In genomic region chr18:3511980-3512379, GRCh38 we compare ENCODE assay signal across 9 cellular contexts.
DNase-seq lines count a peak whose midpoint lies in the region; ATAC-seq and TF ChIP-seq lines count a peak whose summit lies in the region.
"Had no signal": no experiment of that assay in that cellular context is flagged by ENCODE, and none has a peak within 500 bp of the region (broad histone marks: within the 10 kb centered on the region; RNA-seq: fewer than 3 reads in every experiment).

No MANE protein-coding gene starts in this region.

- H3K36me3 ChIP-seq in fibroblast of lung (ENCODE audit: control insufficient read depth, insufficient read depth, low read length) (no peaks in the 10 kb centered on the region), esophagus muscularis mucosa (no peaks in the 10 kb centered on the region)

- H3K79me2 ChIP-seq in fibroblast of lung (ENCODE audit: control insufficient read depth, insufficient read depth, low read length) = no peaks in the 10 kb centered on the region

- ATAC-seq in GM21619 (IDR thresholded peaks at IDR 0.05; ENCODE audit: unreplicated experiment) (peak; percentile 45), HG03175 (IDR thresholded peaks at IDR 0.05; ENCODE audit: unreplicated experiment) (no peak)

- no peak overlapping the region for H3K4me2 ChIP-seq in fibroblast of lung (ENCODE audit: extremely low read depth, insufficient read depth, low read length)

- H3K27ac ChIP-seq in RWPE1 = no peak overlapping the region
- H3K27ac ChIP-seq in fibroblast of lung (ENCODE audit: insufficient read depth, low read length) = no peak overlapping the region
- H3K27ac ChIP-seq in esophagus muscularis mucosa (replicated peaks in 1 of 4) = no peak overlapping the region

- H3K9ac ChIP-seq in fibroblast of lung (ENCODE audit: insufficient read depth, low read length) = no peak overlapping the region

- no peak overlapping the region for H2AFZ ChIP-seq in fibroblast of lung (ENCODE audit: low read length)

- TF ChIP-seq EP300 in esophagus muscularis mucosa (IDR thresholded peaks at IDR 0.05) = no peak

- WGBS in esophagus muscularis mucosa = 37% methylated on average over 2 of the region's 2 CpGs

- no peaks in the 10 kb centered on the region for H3K27me3 ChIP-seq in fibroblast of lung (ENCODE audit: control insufficient read depth, insufficient read depth, low read length)
- no peaks in the 10 kb centered on the region for H3K27me3 ChIP-seq in esophagus muscularis mucosa

- CTCF ChIA-PET in RWPE1 (lab: Yijun Ruan, JAX) = interaction anchor here (0.6 kb wide), 1 partner anchor 39 kb away, joined by 4 read pairs; no protein-coding TSS in a partner anchor

- H3K4me1 ChIP-seq in fibroblast of lung (ENCODE audit: control insufficient read depth, extremely low read depth, insufficient read depth, low read length) (peaks cover 3% of the 10 kb centered on the region), esophagus muscularis mucosa (no peaks in the 10 kb centered on the region)

- DNase-seq in AG08395 (ENCODE audit: low spot score) (peak; percentile 71), RWPE1 (ENCODE audit: low spot score) (peak; percentile 81), fibroblast of lung (ENCODE audit: low read depth in 2 of 2) (peak; percentile 72 to 78), NCI-H345 (lab: John Stamatoyannopoulos, UW) (no peak), esophagus muscularis mucosa (ENCODE audit: extremely low spot score) (no peak)
- no peak for DNase-seq in activated CD4-positive, alpha-beta T cell treated with anti-CD3 and anti-CD28 coated beads for 48 hours
- DNase-seq: NCI-H1105 treated with DMSO at 0.1 percent for 48 hours had no signal

- intact Hi-C loops in esophagus muscularis mucosa (cut with DNase I) = no loop called here

- POLR2A ChIA-PET in RWPE1 (lab: Yijun Ruan, JAX; ENCODE audit: low non-redundant PET) = no interaction called here

- H4K20me1 ChIP-seq in fibroblast of lung (ENCODE audit: control insufficient read depth, extremely low read depth, insufficient read depth, low read length) = no peaks in the 10 kb centered on the region

- H3K4me3 ChIP-seq in fibroblast of lung (replicated peaks in 1 of 4; ENCODE audit: control extremely low read depth in 1 of 4, insufficient read depth in 1 of 4, low read depth in 3 of 4, low read length in 4 of 4) (no peak overlapping the region), esophagus muscularis mucosa (no peak overlapping the region)

- H3K9me3 ChIP-seq in fibroblast of lung (ENCODE audit: control insufficient read depth, insufficient read depth, low read depth, low read length) = no peaks in the 10 kb centered on the region
- H3K9me3 ChIP-seq in esophagus muscularis mucosa = no peaks in the 10 kb centered on the region

- TF ChIP-seq CTCF in RWPE1 (conservative IDR thresholded peaks at IDR 0.05; ENCODE audit: low read depth) (no peak), fibroblast of lung (conservative IDR thresholded peaks at IDR 0.05 in 1 of 2, IDR thresholded peaks at IDR 0.05 in 1 of 2; ENCODE audit: low read depth in 1 of 2, low read length in 2 of 2) (no peak), esophagus muscularis mucosa (IDR thresholded peaks at IDR 0.05) (no peak)

- no peak for TF ChIP-seq POLR2A in esophagus muscularis mucosa (IDR thresholded peaks at IDR 0.05; ENCODE audit: low read depth)

Comparison
In these comparisons a context has a peak if more than half of its experiments do, and no peak if none do; other contexts are left out.
1. DNase-seq: peak in AG08395 (single experiment), RWPE1 (single experiment) and fibroblast of lung (2 of 2); none in NCI-H345 (single experiment), activated CD4-positive, alpha-beta T cell treated with anti-CD3 and anti-CD28 coated beads for 48 hours (single experiment) and esophagus muscularis mucosa (single experiment).